Comparison of ENCODE assay signal across 8 cellular contexts in genomic region chr5:159262472-159262858, GRCh38. TPM values are rescaled to one million over a fixed set of nuclear protein-coding genes. Genes with fewer than 3 reads are reported as not detected.
DNase-seq lines count a peak whose midpoint lies in the region; ATAC-seq, FAIRE-seq and TF ChIP-seq lines count a peak whose summit lies in the region.

No MANE protein-coding gene starts in this region.

- peak overlapping the region; percentile 97 for H3K27ac Mint-ChIP-seq in activated CD4-positive, alpha-beta T cell treated with anti-CD3 and anti-CD28 coated beads, Interleukin-2, amount 10 ng/mL, durations not matched to agents 24 days and 14 days
- peak overlapping the region; percentile 97 to 99 for H3K27ac Mint-ChIP-seq in natural killer cell

- intact Hi-C loops in activated CD4-positive, alpha-beta T cell treated with anti-CD3 and anti-CD28 coated beads, Interleukin-2, amount 10 ng/mL, durations not matched to agents 24 days and 14 days (cut with micrococcal nuclease): loop anchor here (2.0 to 5.0 kb wide), 5 partner anchors 22 to 510 kb away; no protein-coding TSS in a partner anchor
- intact Hi-C loops in endothelial cell of umbilical vein (cut with micrococcal nuclease) (loop anchor here (2.0 kb wide), 1 partner anchor 106 kb away; no protein-coding TSS in a partner anchor), natural killer cell (cut with micrococcal nuclease) (loop anchor here (2.0 kb wide), 2 partner anchors 106 to 746 kb away; partner anchors contain the start of gene TTC1)

- H3K9me3 Mint-ChIP-seq in activated CD4-positive, alpha-beta T cell treated with anti-CD3 and anti-CD28 coated beads, Interleukin-2, amount 10 ng/mL, durations not matched to agents 24 days and 14 days: peaks cover 6% of the 10 kb centered on the region
- peaks cover 0 to 2% of the 10 kb centered on the region in 2 donors for H3K9me3 Mint-ChIP-seq in natural killer cell

- H2AFZ ChIP-seq in endothelial cell of umbilical vein (ENCODE audit: low read depth, low read length): peak overlapping the region; percentile 60

- dilution Hi-C loops in endothelial cell of umbilical vein (cut with MboI; ENCODE audit: extremely low pct_ligation_motif_present, low sequenced_read_pairs): no loop called here

- peak overlapping the region; percentile 95 for H3K27ac ChIP-seq in RWPE1
- H3K27ac ChIP-seq in endothelial cell of umbilical vein (ENCODE audit: insufficient read depth, low read depth, low read length): peak overlapping the region; percentile 34

- TF ChIP-seq CTCF in RWPE1 (conservative IDR thresholded peaks at IDR 0.05; ENCODE audit: low read depth) (no peak), endothelial cell of umbilical vein (IDR thresholded peaks at IDR 0.05; ENCODE audit: extremely low read depth in 1 of 2, insufficient read depth in 1 of 2, low read depth in 1 of 2, low read length in 2 of 2) (no peak), natural killer cell (IDR thresholded peaks at IDR 0.05) (no peak)

- no peaks in the 10 kb centered on the region for H3K9me3 ChIP-seq in endothelial cell of umbilical vein (replicated peaks; ENCODE audit: control insufficient read depth, insufficient read depth, low read length)

- peaks cover 11% of the 10 kb centered on the region for H3K4me1 ChIP-seq in endothelial cell of umbilical vein (ENCODE audit: control insufficient read depth, extremely low read depth, insufficient read depth, low read length)

- FAIRE-seq in endothelial cell of umbilical vein (lab: Jason Lieb, UNC): peak; percentile 52

- peak overlapping the region; percentile 70 for H3K4me2 ChIP-seq in endothelial cell of umbilical vein (ENCODE audit: insufficient read depth, low read length)

- peaks cover 29% of the 10 kb centered on the region for H3K36me3 Mint-ChIP-seq in activated CD4-positive, alpha-beta T cell treated with anti-CD3 and anti-CD28 coated beads, Interleukin-2, amount 10 ng/mL, durations not matched to agents 24 days and 14 days (ENCODE audit: low read depth)
- H3K36me3 Mint-ChIP-seq in natural killer cell: no peaks in the 10 kb centered on the region

- peak overlapping the region; percentile 53 for H3K9ac ChIP-seq in endothelial cell of umbilical vein (replicated peaks; ENCODE audit: extremely low read depth, insufficient read depth, low read length)

- peaks cover 5% of the 10 kb centered on the region for H3K79me2 ChIP-seq in endothelial cell of umbilical vein (ENCODE audit: control insufficient read depth, insufficient read depth, low read length)

- POLR2A ChIA-PET in RWPE1 (lab: Yijun Ruan, JAX; ENCODE audit: low non-redundant PET) (no interaction called here), endothelial cell of umbilical vein (lab: Charles Lee) (no interaction called here)

- peaks cover 3 to 5% of the 10 kb centered on the region in 2 experiments for H3K27me3 ChIP-seq in endothelial cell of umbilical vein (ENCODE audit: control insufficient read depth in 2 of 2, insufficient read depth in 2 of 2, low read length in 2 of 2)

- peak; percentile 11 for ATAC-seq in HG02973 (IDR thresholded peaks at IDR 0.05; ENCODE audit: unreplicated experiment)
- ATAC-seq in natural killer cell: peak; percentile 2 to 19 (median 5)

- H3K4me3 Mint-ChIP-seq in activated CD4-positive, alpha-beta T cell treated with anti-CD3 and anti-CD28 coated beads, Interleukin-2, amount 10 ng/mL, durations not matched to agents 24 days and 14 days: peak overlapping the region; percentile 92
- peak overlapping the region; percentile 98 for H3K4me3 Mint-ChIP-seq in natural killer cell

- H3K4me1 Mint-ChIP-seq in activated CD4-positive, alpha-beta T cell treated with anti-CD3 and anti-CD28 coated beads, Interleukin-2, amount 10 ng/mL, durations not matched to agents 24 days and 14 days: peaks cover 24% of the 10 kb centered on the region
- peaks cover 33 to 44% of the 10 kb centered on the region in 2 donors for H3K4me1 Mint-ChIP-seq in natural killer cell

- BruUV-seq in endothelial cell of umbilical vein (replicated peaks; lab: Mats Ljungman, UMichigan): no TSS peak

- TF ChIP-seq POLR2A in endothelial cell of umbilical vein (IDR thresholded peaks at IDR 0.05; ENCODE audit: low read depth, low read length): no peak

- H3K27me3 Mint-ChIP-seq in activated CD4-positive, alpha-beta T cell treated with anti-CD3 and anti-CD28 coated beads, Interleukin-2, amount 10 ng/mL, durations not matched to agents 24 days and 14 days: peaks cover 3% of the 10 kb centered on the region
- peaks cover 1 to 11% of the 10 kb centered on the region in 2 donors for H3K27me3 Mint-ChIP-seq in natural killer cell (ENCODE audit: low read depth in 2 of 2)

- no peaks in the 10 kb centered on the region for H3K9me1 ChIP-seq in endothelial cell of umbilical vein (replicated peaks; ENCODE audit: control insufficient read depth, extremely low read depth, insufficient read depth, low read length)

- H3K36me3 ChIP-seq in endothelial cell of umbilical vein (ENCODE audit: control insufficient read depth in 2 of 2, extremely low read depth in 1 of 2, insufficient read depth in 2 of 2, low read length in 2 of 2): no peaks in the 10 kb centered on the region

- no peak for DNase-seq in activated CD4-positive, alpha-beta T cell treated with anti-CD3 and anti-CD28 coated beads, Interleukin-2, amount 10 ng/mL, durations not matched to agents 24 days and 14 days
- no peak for DNase-seq in activated CD4-positive, alpha-beta T cell treated with anti-CD3 and anti-CD28 coated beads for 1 hour
- peak; percentile 55 for DNase-seq in RWPE1 (ENCODE audit: low spot score)
- no peak for DNase-seq in endothelial cell of umbilical vein (ENCODE audit: low read depth, low spot score)
- DNase-seq in natural killer cell: no peak
- DNase-seq in NCI-H526 (lab: John Stamatoyannopoulos, UW): no peak
- no peak for DNase-seq in Ammon's horn (ENCODE audit: low spot score)

- CTCF ChIA-PET in RWPE1 (lab: Yijun Ruan, JAX): interaction anchor here (0.6 to 1.1 kb wide), 4 partner anchors 14 to 105 kb away, joined by 3 read pairs; no protein-coding TSS in a partner anchor
- CTCF ChIA-PET in endothelial cell of umbilical vein (lab: Charles Lee): interaction anchor here (1.7 kb wide), 1 partner anchor 106 kb away, joined by 5 read pairs; no protein-coding TSS in a partner anchor

- H3K4me3 ChIP-seq in endothelial cell of umbilical vein (replicated peaks in 1 of 3; ENCODE audit: insufficient read depth in 1 of 3, low read depth in 1 of 3, low read length in 3 of 3): peak overlapping the region; percentile 13 to 84 (median 63)

- H4K20me1 ChIP-seq in endothelial cell of umbilical vein (replicated peaks; ENCODE audit: control insufficient read depth, extremely low read depth, insufficient read depth, low read length): no peaks in the 10 kb centered on the region

TF ChIP-seq in endothelial cell of umbilical vein, 7 proteins besides CTCF, POLR2A, EP300 and RAD21:
- TF ChIP-seq MYC (IDR thresholded peaks at IDR 0.05; ENCODE audit: low read depth, low read length) (no peak), POLR2AphosphoS5 (IDR thresholded peaks at IDR 0.05; ENCODE audit: insufficient read depth, low read depth, low read length) (peak; percentile 4), FOS (IDR thresholded peaks at IDR 0.05; ENCODE audit: borderline replicate concordance, insufficient read depth, low read length) (no peak), JUN (IDR thresholded peaks at IDR 0.05; ENCODE audit: borderline replicate concordance, insufficient read depth, insufficient read length, low read depth) (no peak), MAX (IDR thresholded peaks at IDR 0.05; ENCODE audit: insufficient read depth, insufficient read length) (no peak), GATA2 (IDR thresholded peaks at IDR 0.05; ENCODE audit: insufficient read depth, insufficient read length, low read depth, low read length) (no peak)

RNA-seq across cellular contexts. Expression of gene UBLCP1, which starts 0.6 kb away (rescaled TPM):
- 30.2 and 31.2 TPM in 2 replicates for total RNA-seq in activated CD4-positive, alpha-beta T cell treated with anti-CD3 and anti-CD28 coated beads, Interleukin-2, amount 10 ng/mL, durations not matched to agents 24 days and 14 days
- total RNA-seq in endothelial cell of umbilical vein (18.2 and 20.3 TPM in 2 replicates), natural killer cell (10 to 100 TPM; 30.0 to 37.9 (median 32.1) TPM)
- 3.7 and 5.9 TPM in 2 replicates for polyA plus RNA-seq in endothelial cell of umbilical vein
- 11.3 and 11.8 TPM in 2 replicates for polyA plus RNA-seq in endothelial cell of umbilical vein (2011; cell fraction: cytosol; rRNA removed)
- 3.6 and 4.5 TPM in 2 replicates for polyA plus RNA-seq in endothelial cell of umbilical vein (2011; cell fraction: nucleus; rRNA removed)
- polyA plus RNA-seq in endothelial cell of umbilical vein (2012): 14.9 and 22.2 TPM in 2 replicates
- 2.8 and 3.8 TPM in 2 replicates for polyA minus RNA-seq in endothelial cell of umbilical vein
- 3.8 TPM for polyA minus RNA-seq in endothelial cell of umbilical vein (2011; cell fraction: cytosol; rRNA and poly(A)+ RNA removed)
- 2.8 and 3.4 TPM in 2 replicates for polyA minus RNA-seq in endothelial cell of umbilical vein (2011; cell fraction: nucleus; rRNA and poly(A)+ RNA removed)

RNA-seq across cellular contexts. Expression of gene RNF145, which starts 53.1 kb away (rescaled TPM):
- 141 and 149 TPM in 2 replicates for total RNA-seq in activated CD4-positive, alpha-beta T cell treated with anti-CD3 and anti-CD28 coated beads, Interleukin-2, amount 10 ng/mL, durations not matched to agents 24 days and 14 days
- 59.7 and 62.3 TPM in 2 replicates for total RNA-seq in endothelial cell of umbilical vein
- 33.6 and 39.4 TPM in 2 replicates for polyA plus RNA-seq in endothelial cell of umbilical vein
- polyA plus RNA-seq in endothelial cell of umbilical vein (2011; cell fraction: cytosol; rRNA removed): 35.0 and 41.6 TPM in 2 replicates
- 47.0 and 50.4 TPM in 2 replicates for polyA plus RNA-seq in endothelial cell of umbilical vein (2011; cell fraction: nucleus; rRNA removed)
- 29.8 and 39.8 TPM in 2 replicates for polyA plus RNA-seq in endothelial cell of umbilical vein (2012)
- polyA minus RNA-seq in endothelial cell of umbilical vein: 73.4 and 80.2 TPM in 2 replicates
- 20.3 TPM for polyA minus RNA-seq in endothelial cell of umbilical vein (2011; cell fraction: cytosol; rRNA and poly(A)+ RNA removed)
- 30.4 and 44.2 TPM in 2 replicates for polyA minus RNA-seq in endothelial cell of umbilical vein (2011; cell fraction: nucleus; rRNA and poly(A)+ RNA removed)
- total RNA-seq in natural killer cell: 10 to 100 TPM; 29.8 to 40.4 (median 38.4) TPM
